10 cellular contexts compared by ENCODE assay signal in the genomic region with DNA sequence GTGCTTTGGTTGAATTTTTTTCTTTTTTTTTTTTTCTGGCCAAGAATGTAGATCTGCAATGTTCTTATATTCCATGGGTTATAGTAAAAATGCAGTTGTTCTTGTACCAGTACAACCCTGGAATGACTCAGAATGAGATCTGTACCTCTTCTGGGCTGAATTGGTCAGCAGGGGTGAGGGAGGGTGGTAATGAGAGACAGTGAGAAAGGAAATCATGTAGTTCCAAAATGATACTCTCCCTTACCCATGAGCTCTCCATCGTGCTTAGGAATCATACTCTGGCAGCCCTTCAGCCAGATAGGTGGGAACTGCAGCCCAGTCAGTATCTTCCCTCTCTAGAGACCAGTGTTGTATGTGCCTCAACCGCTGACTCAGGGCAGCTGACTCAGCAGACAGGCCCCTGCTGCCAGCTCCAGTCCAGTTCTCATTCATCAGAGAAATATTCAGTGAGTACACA. TPM values are rescaled to one million over a fixed set of nuclear protein-coding genes. Genes with fewer than 3 reads are reported as not detected.
DNase-seq lines count a peak whose midpoint lies in the region; ATAC-seq and TF ChIP-seq lines count a peak whose summit lies in the region.
"Had no signal": no experiment of that assay in that cellular context is flagged by ENCODE, and none has a peak within 500 bp of the region (broad histone marks: within the 10 kb centered on the region; RNA-seq: fewer than 3 reads in every experiment).

No MANE protein-coding gene starts in this region.

- H3K4me3 Mint-ChIP-seq in stimulated activated naive B cell treated with anti-CD40 and anti-IgM and Interleukin-4, amounts not matched to agents 10 μg/mL and 1 μg/mL and 100 μg/mL, for 72 hours = no peak overlapping the region
- no peak overlapping the region for H3K4me3 Mint-ChIP-seq in activated CD8-positive, alpha-beta memory T cell treated with anti-CD3 and anti-CD28 coated beads, Interleukin-2, amount 10 ng/mL, durations not matched to agents 7 days and 5 days

- no peak overlapping the region for H3K4me3 ChIP-seq in BJ (ENCODE audit: low read depth, low read length)
- H3K4me3 ChIP-seq: GM12878 had no signal

- DNase-seq in BJ (ENCODE audit: low read depth) (peak; percentile 49), OCI-M1 (lab: John Stamatoyannopoulos, UW) (peak; percentile 92), epithelial cell of prostate (ENCODE audit: low read depth, low spot score) (peak; percentile 73), omental fat pad (ENCODE audit: low spot score) (peak; percentile 35), iPS-NIHi7 (ENCODE audit: extremely low spot score) (no peak)
- no peak for DNase-seq in stimulated activated naive B cell treated with anti-CD40 and anti-IgM and Interleukin-4, amounts not matched to agents 10 μg/mL and 1 μg/mL and 100 μg/mL, for 72 hours
- no peak for DNase-seq in activated CD8-positive, alpha-beta memory T cell treated with anti-CD3 and anti-CD28 coated beads, Interleukin-2, amount 10 ng/mL, durations not matched to agents 7 days and 5 days
- DNase-seq: NCI-H1436 had no signal

- no peaks in the 10 kb centered on the region for H3K36me3 ChIP-seq in BJ (ENCODE audit: control insufficient read depth, insufficient read depth, low read length)

- H3K27me3 ChIP-seq in BJ (ENCODE audit: control insufficient read depth, insufficient read depth, low read length) = no peaks in the 10 kb centered on the region

- H3K27ac ChIP-seq in epithelial cell of prostate = peak overlapping the region; percentile 77

- CTCF ChIA-PET in BJ (lab: Yijun Ruan, JAX) = interaction anchor here (0.9 to 5.5 kb wide), 2 partner anchors 14 to 60 kb away, joined by 3 to 41 read pairs; no protein-coding TSS in a partner anchor
- CTCF ChIA-PET in activated CD8-positive, alpha-beta memory T cell treated with anti-CD3 and anti-CD28 coated beads, Interleukin-2, amount 10 ng/mL, durations not matched to agents 7 days and 5 days (lab: Charles Lee) = interaction anchor here (1.7 kb wide), 1 partner anchor 14 kb away, joined by 6 read pairs; no protein-coding TSS in a partner anchor

- ATAC-seq in omental fat pad (ENCODE audit: low FRiP score) (peak; percentile 66), HG03378 (IDR thresholded peaks at IDR 0.05; ENCODE audit: unreplicated experiment) (no peak)
- ATAC-seq in stimulated activated naive B cell treated with anti-CD40 and anti-IgM and Interleukin-4, amounts not matched to agents 10 μg/mL and 1 μg/mL and 100 μg/mL, for 72 hours (replicated peaks) = no peak
- ATAC-seq in activated CD8-positive, alpha-beta memory T cell treated with anti-CD3 and anti-CD28 coated beads, Interleukin-2, amount 10 ng/mL, durations not matched to agents 7 days and 5 days = no peak
- ATAC-seq: GM12878 had no signal

- POLR2A ChIA-PET in BJ (lab: Charles Lee) = no interaction called here

- peaks cover 16 to 29% of the 10 kb centered on the region in 2 donors for H3K4me1 Mint-ChIP-seq in stimulated activated naive B cell treated with anti-CD40 and anti-IgM and Interleukin-4, amounts not matched to agents 10 μg/mL and 1 μg/mL and 100 μg/mL, for 72 hours
- peaks cover 30% of the 10 kb centered on the region for H3K4me1 Mint-ChIP-seq in activated CD8-positive, alpha-beta memory T cell treated with anti-CD3 and anti-CD28 coated beads, Interleukin-2, amount 10 ng/mL, durations not matched to agents 7 days and 5 days

- H3K36me3 Mint-ChIP-seq in stimulated activated naive B cell treated with anti-CD40 and anti-IgM and Interleukin-4, amounts not matched to agents 10 μg/mL and 1 μg/mL and 100 μg/mL, for 72 hours = peaks cover 0 to 3% of the 10 kb centered on the region in 2 donors
- no peaks in the 10 kb centered on the region for H3K36me3 Mint-ChIP-seq in activated CD8-positive, alpha-beta memory T cell treated with anti-CD3 and anti-CD28 coated beads, Interleukin-2, amount 10 ng/mL, durations not matched to agents 7 days and 5 days

- H3K27me3 Mint-ChIP-seq in stimulated activated naive B cell treated with anti-CD40 and anti-IgM and Interleukin-4, amounts not matched to agents 10 μg/mL and 1 μg/mL and 100 μg/mL, for 72 hours = peaks cover 74 to 77% of the 10 kb centered on the region in 2 donors
- peaks cover 61% of the 10 kb centered on the region for H3K27me3 Mint-ChIP-seq in activated CD8-positive, alpha-beta memory T cell treated with anti-CD3 and anti-CD28 coated beads, Interleukin-2, amount 10 ng/mL, durations not matched to agents 7 days and 5 days

- H3K9me3 Mint-ChIP-seq in stimulated activated naive B cell treated with anti-CD40 and anti-IgM and Interleukin-4, amounts not matched to agents 10 μg/mL and 1 μg/mL and 100 μg/mL, for 72 hours = no peaks in the 10 kb centered on the region
- H3K9me3 Mint-ChIP-seq in activated CD8-positive, alpha-beta memory T cell treated with anti-CD3 and anti-CD28 coated beads, Interleukin-2, amount 10 ng/mL, durations not matched to agents 7 days and 5 days (ENCODE audit: low read depth) = no peaks in the 10 kb centered on the region

- no peak overlapping the region for H3K27ac Mint-ChIP-seq in stimulated activated naive B cell treated with anti-CD40 and anti-IgM and Interleukin-4, amounts not matched to agents 10 μg/mL and 1 μg/mL and 100 μg/mL, for 72 hours
- H3K27ac Mint-ChIP-seq in activated CD8-positive, alpha-beta memory T cell treated with anti-CD3 and anti-CD28 coated beads, Interleukin-2, amount 10 ng/mL, durations not matched to agents 7 days and 5 days = no peak overlapping the region

- TF ChIP-seq CTCF in BJ (IDR thresholded peaks at IDR 0.05; ENCODE audit: insufficient read depth, low read depth, low read length) (no peak), omental fat pad (IDR thresholded peaks at IDR 0.05) (no peak)

RNA-seq across cellular contexts. Expression of a gene that starts 2.1 kb away (rescaled TPM):
- polyA plus RNA-seq in BJ (2011; rRNA removed) = 4.1 and 4.5 TPM in 2 replicates
- polyA minus RNA-seq in BJ (2011; rRNA and poly(A)+ RNA removed) = 117 and 146 TPM in 2 replicates
- total RNA-seq in omental fat pad = 10 to 100 TPM; 26.9 to 90.8 (median 44.9) TPM
- under 1 TPM in 1 of 2 experiments, not detected in 1; 0.30 TPM for total RNA-seq in activated CD8-positive, alpha-beta memory T cell treated with anti-CD3 and anti-CD28 coated beads, Interleukin-2, amount 10 ng/mL, durations not matched to agents 7 days and 5 days

Comparison
In these comparisons a context has a peak if more than half of its experiments do, and no peak if none do; other contexts are left out.
1. DNase-seq: peak in BJ (single experiment), OCI-M1 (single experiment), epithelial cell of prostate (single experiment) and omental fat pad (single experiment); none in iPS-NIHi7 (single experiment), stimulated activated naive B cell treated with anti-CD40 and anti-IgM and Interleukin-4, amounts not matched to agents 10 μg/mL and 1 μg/mL and 100 μg/mL, for 72 hours (single experiment) and activated CD8-positive, alpha-beta memory T cell treated with anti-CD3 and anti-CD28 coated beads, Interleukin-2, amount 10 ng/mL, durations not matched to agents 7 days and 5 days (single experiment).
2. RNA of a gene that starts 2.1 kb away (total RNA-seq): 26.9 to 90.8 TPM in omental fat pad; 0.30 TPM in activated CD8-positive, alpha-beta memory T cell treated with anti-CD3 and anti-CD28 coated beads, Interleukin-2, amount 10 ng/mL, durations not matched to agents 7 days and 5 days; every median in the first group is over 10 times any median in the second.